ENCODE assay signal across 1 cellular context in genomic region chr20:43982886-43983285, GRCh38.
TF ChIP-seq lines count a peak whose summit lies in the region.

No MANE protein-coding gene starts in this region.

TF ChIP-seq in H1, 55 proteins besides CTCF, POLR2A, EP300 and RAD21:
- TF ChIP-seq RNF2 (IDR thresholded peaks at IDR 0.05; ENCODE audit: borderline replicate concordance, low read depth, low read length, missing control alignments, poor library complexity, severe bottlenecking): no peak
- TF ChIP-seq MAFK (IDR thresholded peaks at IDR 0.05; ENCODE audit: low read depth, low read length): no peak
- TF ChIP-seq SIRT6 (IDR thresholded peaks at IDR 0.05; ENCODE audit: low read length): no peak
- TF ChIP-seq SAP30 (IDR thresholded peaks at IDR 0.05; ENCODE audit: insufficient read depth, insufficient replicate concordance, low read length): no peak
- no peak for TF ChIP-seq CHD2 (IDR thresholded peaks at IDR 0.05; ENCODE audit: low read length)
- TF ChIP-seq NANOG (IDR thresholded peaks at IDR 0.05; ENCODE audit: insufficient read depth, low read depth, low read length, poor library complexity, severe bottlenecking): no peak
- no peak for TF ChIP-seq CEBPB (IDR thresholded peaks at IDR 0.05; ENCODE audit: low read depth, low read length)
- TF ChIP-seq CHD7 (IDR thresholded peaks at IDR 0.05; ENCODE audit: insufficient replicate concordance, low read length): no peak
- TF ChIP-seq ATF2 (IDR thresholded peaks at IDR 0.05; ENCODE audit: low read length): no peak
- no peak for TF ChIP-seq TEAD4 (IDR thresholded peaks at IDR 0.05; ENCODE audit: low read depth, low read length)
- no peak for TF ChIP-seq EGR1 (IDR thresholded peaks at IDR 0.05; ENCODE audit: borderline replicate concordance, low read depth, low read length)
- no peak for TF ChIP-seq RXRA (IDR thresholded peaks at IDR 0.05; ENCODE audit: insufficient read depth, low read depth, low read length)
- TF ChIP-seq TBP (IDR thresholded peaks at IDR 0.05; ENCODE audit: low read depth, low read length): no peak
- no peak for TF ChIP-seq POLR2AphosphoS5 (IDR thresholded peaks at IDR 0.05; ENCODE audit: low read depth, low read length)
TF ChIP-seq in H1: peak in this region for 0.
